8 cellular contexts compared by ENCODE assay signal in genomic region chr15:48877630-48878595, GRCh38. TPM values are rescaled to one million over a fixed set of nuclear protein-coding genes. Genes with fewer than 3 reads are reported as not detected.
DNase-seq lines count a peak whose midpoint lies in the region; ATAC-seq and TF ChIP-seq lines count a peak whose summit lies in the region.

EID1 (plus strand) TSS chr15:48878134; CDS start chr15:48878177, 43 bp downstream.

- intact Hi-C loops in activated B cell treated with CpG ODN at 0.5 μM for 24 hours (cut with micrococcal nuclease): loop anchor here (1.0 to 10.0 kb wide), 7 partner anchors 67 to 1479 kb away; partner anchors contain the start of genes CEP152, COPS2, DUT and FAM227B

- TF ChIP-seq CTCF in AG04450 (IDR thresholded peaks at IDR 0.05; ENCODE audit: low read depth, low read length): no peak
- TF ChIP-seq CTCF in activated B cell treated with CpG ODN at 0.5 μM for 24 hours (IDR thresholded peaks at IDR 0.05): no peak

- peaks cover 3% of the 10 kb centered on the region for H3K27me3 Mint-ChIP-seq in activated B cell treated with CpG ODN at 0.5 μM for 24 hours

- DNase-seq in AG04450 (ENCODE audit: low read depth, low spot score) (peak; percentile 90), NCI-H226 (peak; percentile 93), activated B cell treated with CpG ODN at 0.5 μM for 24 hours (peak; percentile 90), caudate nucleus (lab: John Stamatoyannopoulos, UW) (peak; percentile 54 to 96 (median 88)), inferior parietal cortex (ENCODE audit: extremely low spot score) (peak; percentile 96)
- DNase-seq in stimulated activated CD4-positive, alpha-beta T cell treated with anti-CD3 and anti-CD28 coated beads, Interleukin-12 subunit alpha, Interleukin-12 subunit beta, amount 100 ng/mL, for 24 hours (ENCODE audit: low read depth in 2 of 2): peak; percentile 87 to 89

- H3K9me3 Mint-ChIP-seq in activated B cell treated with CpG ODN at 0.5 μM for 24 hours: peaks cover 3% of the 10 kb centered on the region

- H3K4me1 Mint-ChIP-seq in activated B cell treated with CpG ODN at 0.5 μM for 24 hours: peaks cover 27% of the 10 kb centered on the region

- POLR2A ChIA-PET in AG04450 (lab: Yijun Ruan, JAX) (interaction anchor here (0.7 to 1.5 kb wide), 11 partner anchors 11 to 1477 kb away, joined by 3 to 12 read pairs (median 4); partner anchors contain the start of genes CEP152 and GABPB1), activated B cell treated with CpG ODN at 0.5 μM for 24 hours (lab: Charles Lee) (interaction anchor here (0.6 to 2.0 kb wide), 10 partner anchors 67 to 1808 kb away, joined by 3 to 18 read pairs (median 6); partner anchors contain the start of genes CEP152, COPS2, DTWD1 and FAM227B)

- H3K27ac ChIP-seq in AG04450 (ENCODE audit: low read depth, low read length) (peak within 1 kb of the TSS; percentile 75), caudate nucleus (ENCODE audit: low read depth, low read length) (peak within 1 kb of the TSS; percentile 97)

- peak within 1 kb of the TSS; percentile 97 for H3K27ac Mint-ChIP-seq in activated B cell treated with CpG ODN at 0.5 μM for 24 hours

- no peaks in the 10 kb centered on the region for H3K27me3 ChIP-seq in AG04450 (ENCODE audit: control insufficient read depth, insufficient read depth, low read length)

- peaks cover 16% of the 10 kb centered on the region for H3K36me3 Mint-ChIP-seq in activated B cell treated with CpG ODN at 0.5 μM for 24 hours (ENCODE audit: low read depth)

- peak; percentile 95 for ATAC-seq in GM18909 (IDR thresholded peaks at IDR 0.05; ENCODE audit: poor library complexity, unreplicated experiment)
- peak; percentile 97 for ATAC-seq in HG03175 (IDR thresholded peaks at IDR 0.05; ENCODE audit: unreplicated experiment)
- ATAC-seq in activated B cell treated with CpG ODN at 0.5 μM for 24 hours (ENCODE audit: low read depth): peak; percentile 95

- peak within 1 kb of the TSS; percentile 87 for H3K4me3 ChIP-seq in AG04450 (ENCODE audit: low read depth, low read length)

- CTCF ChIA-PET in AG04450 (lab: Charles Lee): interaction anchor here (0.6 to 3.6 kb wide), 7 partner anchors 9 to 1073 kb away, joined by 3 to 23 read pairs (median 4); no protein-coding TSS in a partner anchor
- CTCF ChIA-PET in activated B cell treated with CpG ODN at 0.5 μM for 24 hours (lab: Charles Lee): interaction anchor here (0.6 to 1.5 kb wide), 6 partner anchors 16 to 277 kb away, joined by 3 to 10 read pairs (median 4); partner anchors contain the start of genes CEP152 and COPS2

- peak within 1 kb of the TSS; percentile 99 for H3K4me3 Mint-ChIP-seq in activated B cell treated with CpG ODN at 0.5 μM for 24 hours

- H3K9me3 ChIP-seq in AG04450 (ENCODE audit: control insufficient read depth, insufficient read depth, low read length): no peaks in the 10 kb centered on the region

RNA-seq across cellular contexts. Expression of gene EID1, which starts in this region (rescaled TPM):
- 292 and 348 TPM in 2 replicates for polyA plus RNA-seq in AG04450 (2011; rRNA removed)
- 76.2 and 76.8 TPM in 2 replicates for polyA minus RNA-seq in AG04450 (2011; rRNA and poly(A)+ RNA removed)
- 51.3 and 54.4 TPM in 2 replicates for total RNA-seq in activated B cell treated with CpG ODN at 0.5 μM for 24 hours

Comparison
In these comparisons a context has a peak if more than half of its experiments do, and no peak if none do; other contexts are left out.
1. Peak in every context shown above with its lines: DNase-seq, ATAC-seq, H3K4me3 ChIP-seq and H3K27ac ChIP-seq.